8 cellular contexts compared by ENCODE assay signal in the genomic region with DNA sequence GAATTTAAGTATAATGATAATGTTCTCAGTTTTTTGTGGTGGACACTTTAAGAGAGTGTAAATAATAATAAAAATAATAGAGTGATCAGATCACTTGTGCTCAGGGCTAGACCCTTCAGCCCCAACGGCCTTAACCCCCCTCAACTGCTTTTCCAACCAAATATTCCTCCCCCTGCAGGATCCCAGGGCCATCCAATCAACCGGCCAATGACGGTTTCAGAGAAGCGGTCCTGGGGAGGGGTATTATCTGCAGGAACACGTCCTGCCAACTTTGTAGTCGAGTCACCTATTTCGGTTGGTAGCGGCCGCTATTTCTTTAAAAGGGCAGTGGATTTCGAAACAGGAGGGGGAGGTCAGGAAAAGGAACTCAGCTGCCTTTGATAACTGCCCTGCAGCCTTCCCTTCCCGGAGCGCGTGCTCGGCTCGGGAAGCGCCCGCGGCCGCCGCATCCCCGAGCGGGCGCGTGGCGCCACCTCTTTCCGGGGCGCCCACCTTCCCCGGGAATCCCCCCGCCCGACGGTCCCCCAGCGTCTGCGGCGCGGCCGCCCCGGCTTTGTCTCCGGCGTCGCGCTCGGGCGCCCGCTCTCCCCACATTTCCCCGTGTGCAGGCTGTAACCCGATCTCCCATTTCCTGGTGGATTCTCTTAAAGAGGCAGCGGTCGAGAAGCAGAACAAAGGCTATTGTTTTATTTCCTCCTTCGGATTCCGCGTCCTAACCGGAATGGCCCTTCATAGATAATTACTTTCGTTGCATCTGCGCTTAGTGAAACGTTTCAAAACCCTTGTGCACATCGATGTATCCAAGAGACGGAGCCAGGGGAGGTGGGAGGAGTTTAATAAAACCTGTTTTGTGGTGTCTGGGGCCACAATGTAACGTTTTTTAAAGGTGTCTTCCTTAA. TPM values are rescaled to one million over a fixed set of nuclear protein-coding genes. Genes with fewer than 3 reads are reported as not detected.
DNase-seq lines count a peak whose midpoint lies in the region; ATAC-seq and TF ChIP-seq lines count a peak whose summit lies in the region.

No MANE protein-coding gene starts in this region.

- DNase-seq in AG04450 (ENCODE audit: low read depth, low spot score): no peak
- DNase-seq in NCI-H2196 (lab: John Stamatoyannopoulos, UW; ENCODE audit: unreplicated experiment): peak; percentile 93
- DNase-seq in activated B cell treated with CpG ODN at 0.5 μM for 24 hours: peak; percentile 64
- DNase-seq in central memory CD4-positive, alpha-beta T cell: peak; percentile 76
- DNase-seq in islet precursor cell: peak; percentile 90
- peak in 2 of 3 donors; percentile 41 to 52 for DNase-seq in stimulated activated CD4-positive, alpha-beta T cell treated with anti-CD3 and anti-CD28 coated beads, Interleukin-12 subunit alpha, Interleukin-12 subunit beta, amount 100 ng/mL, for 48 hours (ENCODE audit: low read depth in 2 of 3, low spot score in 1 of 3)

- no peaks in the 10 kb centered on the region for H3K27me3 Mint-ChIP-seq in activated B cell treated with CpG ODN at 0.5 μM for 24 hours

- POLR2A ChIA-PET in AG04450 (lab: Yijun Ruan, JAX): interaction anchor here (0.6 to 1.6 kb wide), 12 partner anchors 25 to 1226 kb away, joined by 3 to 7 read pairs (median 4); no protein-coding TSS in a partner anchor
- POLR2A ChIA-PET in activated B cell treated with CpG ODN at 0.5 μM for 24 hours (lab: Charles Lee): interaction anchor here (0.5 to 7.7 kb wide), 28 partner anchors 9 to 1077 kb away, joined by 3 to 158 read pairs (median 8); partner anchors contain the start of gene BORCS5

- H3K9me3 Mint-ChIP-seq in activated B cell treated with CpG ODN at 0.5 μM for 24 hours: no peaks in the 10 kb centered on the region

- no peaks in the 10 kb centered on the region for H3K27me3 ChIP-seq in AG04450 (ENCODE audit: control insufficient read depth, insufficient read depth, low read length)

- peak overlapping the region; percentile 97 for H3K4me3 ChIP-seq in AG04450 (ENCODE audit: low read depth, low read length)

- peaks cover 15% of the 10 kb centered on the region for H3K36me3 Mint-ChIP-seq in activated B cell treated with CpG ODN at 0.5 μM for 24 hours (ENCODE audit: low read depth)

- peak; percentile 32 for ATAC-seq in GM18868 (IDR thresholded peaks at IDR 0.05; ENCODE audit: unreplicated experiment)
- ATAC-seq in HG03097 (IDR thresholded peaks at IDR 0.05; ENCODE audit: low FRiP score, unreplicated experiment): peak; percentile 27
- peak; percentile 42 for ATAC-seq in activated B cell treated with CpG ODN at 0.5 μM for 24 hours (ENCODE audit: low read depth)

- TF ChIP-seq CTCF in AG04450 (IDR thresholded peaks at IDR 0.05; ENCODE audit: low read depth, low read length) (0 out of 2 replicates have a peak, but pooled peaks have one; percentile 7), activated B cell treated with CpG ODN at 0.5 μM for 24 hours (IDR thresholded peaks at IDR 0.05) (no peak)

- peak overlapping the region; percentile 98 for H3K27ac Mint-ChIP-seq in activated B cell treated with CpG ODN at 0.5 μM for 24 hours

- H3K4me3 Mint-ChIP-seq in activated B cell treated with CpG ODN at 0.5 μM for 24 hours: peak overlapping the region; percentile 95

- H3K27ac ChIP-seq in AG04450 (ENCODE audit: low read depth, low read length): peak overlapping the region; percentile 99

- CTCF ChIA-PET in AG04450 (lab: Charles Lee) (interaction anchor here (1.7 kb wide), 1 partner anchor 384 kb away, joined by 7 read pairs; no protein-coding TSS in a partner anchor), activated B cell treated with CpG ODN at 0.5 μM for 24 hours (lab: Charles Lee) (interaction anchor here (0.6 to 2.0 kb wide), 4 partner anchors 162 to 384 kb away, joined by 3 to 17 read pairs (median 3); no protein-coding TSS in a partner anchor)

- H3K9me3 ChIP-seq in AG04450 (ENCODE audit: control insufficient read depth, insufficient read depth, low read length): no peaks in the 10 kb centered on the region

- intact Hi-C loops in activated B cell treated with CpG ODN at 0.5 μM for 24 hours (cut with micrococcal nuclease): loop anchor here (1.0 to 5.0 kb wide), 10 partner anchors 8 to 1454 kb away; partner anchors contain the start of genes BORCS5 and GSG1

- H3K4me1 Mint-ChIP-seq in activated B cell treated with CpG ODN at 0.5 μM for 24 hours: peaks cover 27% of the 10 kb centered on the region

RNA-seq across cellular contexts. Expression of gene ETV6, which starts 0.7 kb away (rescaled TPM):
- polyA plus RNA-seq in AG04450 (2011; rRNA removed): 7.9 and 8.7 TPM in 2 replicates
- 24.8 and 25.9 TPM in 2 replicates for polyA minus RNA-seq in AG04450 (2011; rRNA and poly(A)+ RNA removed)
- total RNA-seq in activated B cell treated with CpG ODN at 0.5 μM for 24 hours: 116 and 130 TPM in 2 replicates
